8 cellular contexts compared by ENCODE assay signal in the genomic region with DNA sequence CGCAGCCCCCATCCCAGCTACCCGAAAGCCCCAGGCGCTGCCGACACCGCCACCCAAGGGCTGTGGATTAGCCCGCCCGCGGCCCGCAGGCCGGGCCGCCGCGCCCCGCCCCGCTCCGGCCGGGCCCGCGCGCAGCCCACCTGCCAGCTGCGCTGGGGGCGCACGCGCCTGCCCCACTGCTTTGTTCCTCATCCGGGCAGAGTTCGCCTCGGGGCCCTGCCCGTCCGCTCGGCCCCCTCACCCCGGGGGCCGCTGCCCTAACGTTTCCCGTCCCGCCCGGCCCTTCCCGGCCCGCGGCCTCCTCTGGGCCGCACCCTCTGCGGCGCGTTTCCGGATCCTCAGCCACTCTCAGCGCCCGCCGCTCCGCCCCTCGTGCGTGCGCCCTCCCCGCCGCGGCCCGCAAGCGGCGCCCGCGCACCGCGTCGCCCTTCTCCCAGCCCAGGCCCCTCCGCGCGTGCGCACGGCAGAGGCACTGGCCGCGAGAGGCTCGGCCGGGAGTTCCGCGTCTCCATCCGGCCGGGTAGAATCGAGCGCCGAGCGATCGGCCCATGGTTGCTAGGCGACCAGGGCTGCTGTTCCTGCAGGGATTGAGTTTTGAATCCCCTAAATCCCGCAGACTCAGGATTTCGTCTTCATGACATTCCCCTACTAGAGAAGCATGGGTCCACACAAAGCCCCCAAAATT. TPM values are rescaled to one million over a fixed set of nuclear protein-coding genes. Genes with fewer than 3 reads are reported as not detected.
DNase-seq lines count a peak whose midpoint lies in the region; ATAC-seq and TF ChIP-seq lines count a peak whose summit lies in the region.

A gene with protein sequence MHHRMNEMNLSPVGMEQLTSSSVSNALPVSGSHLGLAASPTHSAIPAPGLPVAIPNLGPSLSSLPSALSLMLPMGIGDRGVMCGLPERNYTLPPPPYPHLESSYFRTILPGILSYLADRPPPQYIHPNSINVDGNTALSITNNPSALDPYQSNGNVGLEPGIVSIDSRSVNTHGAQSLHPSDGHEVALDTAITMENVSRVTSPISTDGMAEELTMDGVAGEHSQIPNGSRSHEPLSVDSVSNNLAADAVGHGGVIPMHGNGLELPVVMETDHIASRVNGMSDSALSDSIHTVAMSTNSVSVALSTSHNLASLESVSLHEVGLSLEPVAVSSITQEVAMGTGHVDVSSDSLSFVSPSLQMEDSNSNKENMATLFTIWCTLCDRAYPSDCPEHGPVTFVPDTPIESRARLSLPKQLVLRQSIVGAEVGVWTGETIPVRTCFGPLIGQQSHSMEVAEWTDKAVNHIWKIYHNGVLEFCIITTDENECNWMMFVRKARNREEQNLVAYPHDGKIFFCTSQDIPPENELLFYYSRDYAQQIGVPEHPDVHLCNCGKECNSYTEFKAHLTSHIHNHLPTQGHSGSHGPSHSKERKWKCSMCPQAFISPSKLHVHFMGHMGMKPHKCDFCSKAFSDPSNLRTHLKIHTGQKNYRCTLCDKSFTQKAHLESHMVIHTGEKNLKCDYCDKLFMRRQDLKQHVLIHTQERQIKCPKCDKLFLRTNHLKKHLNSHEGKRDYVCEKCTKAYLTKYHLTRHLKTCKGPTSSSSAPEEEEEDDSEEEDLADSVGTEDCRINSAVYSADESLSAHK (minus strand): TSS at position 321 of the 685 bp plus-strand sequence. CDS start 622 bp downstream, outside the sequence.

- H2AK9ac ChIP-seq in IMR-90 (replicated peaks; ENCODE audit: low read depth, low read length, poor library complexity): peak within 1 kb of the TSS; percentile 87

- CTCF ChIA-PET in IMR-90 (lab: Yijun Ruan, JAX) (no interaction called here), OCI-LY7 (lab: Charles Lee; ENCODE audit: unreplicated experiment) (no interaction called here)

- H3K56ac ChIP-seq in IMR-90 (ENCODE audit: extremely low read depth, insufficient read depth, low read length): peak within 1 kb of the TSS; percentile 58

- POLR2A ChIA-PET in IMR-90 (lab: Charles Lee; ENCODE audit: unreplicated experiment) (no interaction called here), OCI-LY7 (lab: Charles Lee) (no interaction called here)

- H3K18ac ChIP-seq in IMR-90 (ENCODE audit: low read depth, low read length): no peak within 1 kb of the TSS

- H2BK120ac ChIP-seq in IMR-90 (ENCODE audit: low read depth, low read length): no peak within 1 kb of the TSS; the same call in 1 of the 2 replicates

- H3K4me3 ChIP-seq in IMR-90 (ENCODE audit: insufficient read depth, low read depth, low read length) (peak within 1 kb of the TSS; percentile 89), OCI-LY7 (ENCODE audit: low read depth, low read length, poor library complexity, severe bottlenecking) (peak within 1 kb of the TSS; percentile 92), epithelial cell of esophagus (ENCODE audit: low read length) (peak within 1 kb of the TSS; percentile 90), mucosa of descending colon (peak within 1 kb of the TSS; percentile 56)

- in situ Hi-C loops in IMR-90 (cut with MboI; ENCODE audit: low sequenced_read_pairs): no loop called here

- H3K14ac ChIP-seq in IMR-90 (replicated peaks; ENCODE audit: low read depth, low read length): peak within 1 kb of the TSS; percentile 64

- TF ChIP-seq RAD21 in IMR-90 (IDR thresholded peaks at IDR 0.05; ENCODE audit: low read length): peak; percentile 57

- no peaks in the 10 kb centered on the region for H3K9me2 ChIP-seq in OCI-LY7 (ENCODE audit: insufficient read depth, low read length)

- BruUV-seq in IMR-90 (replicated peaks; lab: Mats Ljungman, UMichigan): no TSS peak
- BruUV-seq in OCI-LY7 (replicated peaks; lab: Mats Ljungman, UMichigan): no TSS peak

- DNase-seq in DMS114 treated with DMSO at 0.1 percent for 48 hours (lab: John Stamatoyannopoulos, UW; ENCODE audit: unreplicated experiment) (peak; percentile 92), IMR-90 (peak; percentile 93), OCI-LY7 (ENCODE audit: low spot score) (peak; percentile 95), activated T-cell treated with anti-CD3 and anti-CD28 coated beads for 24 hours (ENCODE audit: low read depth) (peak; percentile 88), epithelial cell of esophagus (ENCODE audit: low read depth) (peak; percentile 96), mucosa of descending colon (peak; percentile 92 to 96 (median 96))
- DNase-seq in stimulated activated CD8-positive, alpha-beta memory T cell treated with anti-CD3 and anti-CD28 coated beads, Interleukin-4, amount 100 ng/mL, for 24 hours (ENCODE audit: low read depth): peak; percentile 86

- dilution Hi-C loops in IMR-90 (cut with HindIII; ENCODE audit: low sequenced_read_pairs, unreplicated experiment): no loop called here

- 1% methylated on average over 31 of the region's 83 CpGs; no CpG with 5 or more reads in 1 of the 2 experiments for WGBS in IMR-90 (ENCODE audit: extremely low coverage in 2 of 2, insufficient read length in 1 of 2), 2 experiments

- H3K4ac ChIP-seq in IMR-90 (ENCODE audit: low read depth, low read length): peak within 1 kb of the TSS; percentile 64

- intact Hi-C loops in IMR-90 (cut with micrococcal nuclease) (loop anchor here (1.0 kb wide), 1 partner anchor 124 kb away; no protein-coding TSS in a partner anchor), OCI-LY7 (cut with micrococcal nuclease; ENCODE audit: unreplicated experiment) (loop anchor here (1.0 to 10.0 kb wide), 5 partner anchors 24 to 754 kb away; a partner anchor contains a TSS), mucosa of descending colon (cut with DNase I, micrococcal nuclease) (no loop called here)

- no peak within 1 kb of the TSS for H2BK15ac ChIP-seq in IMR-90 (ENCODE audit: low read depth, low read length)

- H2BK20ac ChIP-seq in IMR-90 (ENCODE audit: low read depth, low read length): no peak within 1 kb of the TSS

- H3K9me3 ChIP-seq in IMR-90 (ENCODE audit: control insufficient read depth, insufficient read depth, low read length): no peaks in the 10 kb centered on the region
- peaks cover 5% of the 10 kb centered on the region; the same call in 1 of the 2 replicates for H3K9me3 ChIP-seq in OCI-LY7 (ENCODE audit: low read length)
- H3K9me3 ChIP-seq in mucosa of descending colon: no peaks in the 10 kb centered on the region

- peaks cover 2% of the 10 kb centered on the region; the same call in 1 of the 2 replicates for H3K27me3 ChIP-seq in IMR-90 (ENCODE audit: control insufficient read depth, insufficient read depth, low read length)

- H3K36me3 ChIP-seq in IMR-90 (ENCODE audit: control insufficient read depth, insufficient read depth, low read length) (peaks cover 6% of the 10 kb centered on the region), OCI-LY7 (ENCODE audit: insufficient read depth, low read length) (peaks cover 33% of the 10 kb centered on the region), mucosa of descending colon (ENCODE audit: low read depth) (peaks cover under 1% of the 10 kb centered on the region)

- H4K20me1 ChIP-seq in IMR-90 (ENCODE audit: insufficient read depth, low read length) (peaks cover 24% of the 10 kb centered on the region; the same call in 1 of the 2 replicates), OCI-LY7 (ENCODE audit: insufficient read depth, low read length) (peaks cover 12% of the 10 kb centered on the region)

- H2AFZ ChIP-seq in IMR-90 (replicated peaks; ENCODE audit: low read length, poor library complexity) (peak within 1 kb of the TSS; percentile 93), OCI-LY7 (ENCODE audit: low read length) (peak within 1 kb of the TSS; percentile 100)

- H3K79me1 ChIP-seq in IMR-90 (ENCODE audit: low read depth in 1 of 2, low read length in 2 of 2): peaks cover 13 to 18% of the 10 kb centered on the region in 2 experiments; a peak in 3 of 4 replicates

- peak within 1 kb of the TSS; percentile 98 for H3K23ac ChIP-seq in IMR-90 (ENCODE audit: low read depth, low read length)

- peak within 1 kb of the TSS; percentile 26 for H2BK5ac ChIP-seq in IMR-90 (ENCODE audit: low read depth, low read length, poor library complexity, severe bottlenecking)

- peak within 1 kb of the TSS; percentile 66 for H3K27ac ChIP-seq in IMR-90 (ENCODE audit: insufficient read depth, low read length)
- peak within 1 kb of the TSS; percentile 20 for H3K27ac ChIP-seq in OCI-LY7 (ENCODE audit: low read depth, low read length, poor library complexity, severe bottlenecking)

- peak; percentile 96 for TF ChIP-seq POLR2A in IMR-90 (IDR thresholded peaks at IDR 0.05; ENCODE audit: low read depth, low read length)

- TF ChIP-seq CTCF in IMR-90 (conservative IDR thresholded peaks at IDR 0.05; ENCODE audit: low read depth, low read length) (peak; percentile 59), OCI-LY7 (conservative IDR thresholded peaks at IDR 0.05; ENCODE audit: low read length) (peak; percentile 48), epithelial cell of esophagus (IDR thresholded peaks at IDR 0.05; ENCODE audit: insufficient read depth, low read depth, low read length, missing control alignments) (no peak), mucosa of descending colon (IDR thresholded peaks at IDR 0.05) (peak; percentile 40)

- H2AK5ac ChIP-seq in IMR-90 (ENCODE audit: low read depth, low read length): peak within 1 kb of the TSS; percentile 31; the same call in 1 of the 2 replicates

- H3K9me1 ChIP-seq in IMR-90 (ENCODE audit: insufficient read depth, low read length): peaks cover 8% of the 10 kb centered on the region; the same call in 1 of the 2 replicates

- peak within 1 kb of the TSS; percentile 75 to 87 for H4K8ac ChIP-seq in IMR-90 (ENCODE audit: low read depth in 2 of 2, low read length in 2 of 2)

- peaks cover 3% of the 10 kb centered on the region for H3K4me1 ChIP-seq in IMR-90 (ENCODE audit: control insufficient read depth, insufficient read depth, low read length)
- H3K4me1 ChIP-seq in OCI-LY7 (ENCODE audit: insufficient read depth, low read length, poor library complexity, severe bottlenecking): peaks cover 24% of the 10 kb centered on the region
- H3K4me1 ChIP-seq in mucosa of descending colon (ENCODE audit: low read depth): peaks cover 19% of the 10 kb centered on the region

- H4K5ac ChIP-seq in IMR-90 (ENCODE audit: low read depth, low read length): peak within 1 kb of the TSS; percentile 43

- H3K4me2 ChIP-seq in IMR-90 (ENCODE audit: low read depth, low read length) (peak within 1 kb of the TSS; percentile 96), OCI-LY7 (ENCODE audit: low read length) (peak within 1 kb of the TSS; percentile 83)

- peak within 1 kb of the TSS; percentile 95 for H3K9ac ChIP-seq in IMR-90 (ENCODE audit: low read depth, low read length)

- H3K79me2 ChIP-seq in OCI-LY7 (ENCODE audit: insufficient read depth, low read depth, low read length): peaks cover 37% of the 10 kb centered on the region

- peak within 1 kb of the TSS; percentile 35 for H4K91ac ChIP-seq in IMR-90 (ENCODE audit: insufficient read depth, low read depth, low read length)

- peak; percentile 92 for ATAC-seq in GM21528 (IDR thresholded peaks at IDR 0.05; ENCODE audit: low FRiP score, unreplicated experiment)
- peak; percentile 97 for ATAC-seq in IMR-90 (ENCODE audit: low read depth)
- ATAC-seq in mucosa of descending colon: peak; percentile 98

RNA-seq across cellular contexts. Expression of the gene that starts here (rescaled TPM):
- total RNA-seq in IMR-90 (2012; rRNA removed): 26.1 and 26.7 TPM in 2 replicates
- 18.1 and 20.1 TPM in 2 replicates for polyA plus RNA-seq in IMR-90 (2012; rRNA removed)
- polyA plus RNA-seq in IMR-90 (2012; cell fraction: cytosol; rRNA removed): 9.4 and 10.3 TPM in 2 replicates
- polyA plus RNA-seq in IMR-90 (2012; cell fraction: nucleus; rRNA removed; ENCODE audit: low replicate concordance): 12.3 and 31.3 TPM in 2 replicates
- total RNA-seq in OCI-LY7 (2014; rRNA removed; shearing (Covaris generic)): 25.1 and 28.7 TPM in 2 replicates
- 27.5 and 28.3 TPM in 2 replicates for total RNA-seq in OCI-LY7 (2022)
- 10 to 100 TPM; 38.4 to 44.4 (median 39.9) TPM for total RNA-seq in mucosa of descending colon

Comparison
In these comparisons a context has a peak if more than half of its experiments do, and no peak if none do; other contexts are left out.
1. Peak in every context shown above with its lines: DNase-seq, ATAC-seq, H3K4me3 ChIP-seq and H3K27ac ChIP-seq.
2. intact Hi-C loops: an anchor here in IMR-90 (1.0 kb wide) and OCI-LY7 (1.0 to 10.0 kb wide); none called in mucosa of descending colon.